In genomic region chr6:137676888-137677287, GRCh38 we compare ENCODE assay signal across 18 cellular contexts.
DNase-seq lines count a peak whose midpoint lies in the region; ATAC-seq and TF ChIP-seq lines count a peak whose summit lies in the region.
"Had no signal": no experiment of that assay in that cellular context is flagged by ENCODE, and none has a peak within 500 bp of the region (broad histone marks: within the 10 kb centered on the region; RNA-seq: fewer than 3 reads in every experiment).

No MANE protein-coding gene starts in this region.

- H3K79me2 ChIP-seq in DND-41 (ENCODE audit: insufficient read depth, low read length), result no peaks in the 10 kb centered on the region

- TF ChIP-seq POLR2A in heart left ventricle (IDR thresholded peaks at IDR 0.05), result no peak

- H3K4me2 ChIP-seq in DND-41 (ENCODE audit: insufficient read depth, low read length), result no peak overlapping the region

- peaks cover 24% of the 10 kb centered on the region for H3K4me1 ChIP-seq in DND-41 (ENCODE audit: insufficient read depth, low read length)
- H3K4me1 ChIP-seq in heart left ventricle, result peaks cover 0 to 14% (median 0%) of the 10 kb centered on the region in 12 donors

- H3K4me3 ChIP-seq in DND-41 (ENCODE audit: low read depth in 1 of 2, low read length in 2 of 2) (no peak overlapping the region), heart left ventricle (no peak overlapping the region)
- H3K4me3 ChIP-seq: SJSA1 had no signal

- WGBS in heart left ventricle, 4 donors, result 86 to 93% (median 91%) methylated on average over 2 of the region's 2 CpGs

- peaks cover 27% of the 10 kb centered on the region for H3K4me1 Mint-ChIP-seq in T-helper 17 cell
- H3K4me1 Mint-ChIP-seq: brain had no signal

- H4K20me1 ChIP-seq in DND-41 (ENCODE audit: insufficient read depth, low read length), result no peaks in the 10 kb centered on the region

- no peaks in the 10 kb centered on the region for H3K9me3 ChIP-seq in DND-41 (ENCODE audit: insufficient read depth, low read length, severe bottlenecking)
- H3K9me3 ChIP-seq in T-helper 17 cell (ENCODE audit: control insufficient read depth, low read length, poor library complexity, severe bottlenecking), result no peaks in the 10 kb centered on the region
- no peaks in the 10 kb centered on the region for H3K9me3 ChIP-seq in heart left ventricle
- H3K9me3 ChIP-seq: SJSA1 had no signal

- H3K9ac ChIP-seq in DND-41 (ENCODE audit: low read depth, low read length), result no peak overlapping the region

- DNase-seq in DND-41 (no peak), T-helper 17 cell (no peak), heart left ventricle (no peak), midbrain (lab: John Stamatoyannopoulos, UW) (no peak), NCI-H524 (lab: John Stamatoyannopoulos, UW) (no peak)
- DNase-seq: AML-193; effector memory CD4-positive, alpha-beta T cell; foreskin fibroblast; HCEC 1CT; NCI-H2107; stimulated activated CD4-positive, alpha-beta T cell treated with anti-CD3 and anti-CD28 coated beads, Interleukin-4, amount 100 ng/mL, for 1 hour had no signal

- peak overlapping the region; percentile 2 for H3K4me3 Mint-ChIP-seq in T-helper 17 cell
- H3K4me3 Mint-ChIP-seq: brain, memory B cell had no signal

- peak overlapping the region; percentile 68 for H3K27ac Mint-ChIP-seq in T-helper 17 cell
- H3K27ac Mint-ChIP-seq: brain, memory B cell had no signal

- H3K27ac ChIP-seq in DND-41 (ENCODE audit: low read length) (peak overlapping the region; percentile 34), heart left ventricle (no peak overlapping the region)
- H3K27ac ChIP-seq: SJSA1 had no signal

- intact Hi-C loops in heart left ventricle (cut with DNase I), result no loop called here

- H3K36me3 ChIP-seq in DND-41 (ENCODE audit: insufficient read depth, low read length) (no peaks in the 10 kb centered on the region), heart left ventricle (no peaks in the 10 kb centered on the region)
- H3K36me3 ChIP-seq: SJSA1 had no signal

- no peak for TF ChIP-seq CTCF in DND-41 (IDR thresholded peaks at IDR 0.05; ENCODE audit: borderline replicate concordance, extremely low read depth, low read length, poor library complexity, severe bottlenecking)
- TF ChIP-seq CTCF in heart left ventricle (IDR thresholded peaks at IDR 0.05), result no peak

- H2AFZ ChIP-seq in DND-41 (ENCODE audit: low read depth, low read length), result no peak overlapping the region

- H3K27me3 Mint-ChIP-seq in T-helper 17 cell, result peaks cover 16% of the 10 kb centered on the region

- peak; percentile 69 for ATAC-seq in DND-41 (ENCODE audit: insufficient read depth, low read depth)
- ATAC-seq in GM18870 (IDR thresholded peaks at IDR 0.05; ENCODE audit: unreplicated experiment), result peak; percentile 66
- ATAC-seq in HG02852 (IDR thresholded peaks at IDR 0.05; ENCODE audit: unreplicated experiment), result peak; percentile 70
- ATAC-seq in T-helper 17 cell, result peak; percentile 73
- no peak for ATAC-seq in GM21526 (IDR thresholded peaks at IDR 0.05; ENCODE audit: low FRiP score, unreplicated experiment)
- no peak for ATAC-seq in heart left ventricle
- ATAC-seq: sciatic nerve had no signal

- H3K36me3 Mint-ChIP-seq in T-helper 17 cell (ENCODE audit: low read depth), result peaks cover 2% of the 10 kb centered on the region
- H3K36me3 Mint-ChIP-seq: brain, memory B cell had no signal

- H3K27me3 ChIP-seq in DND-41 (ENCODE audit: insufficient read depth, low read length, poor library complexity) (no peaks in the 10 kb centered on the region), heart left ventricle (no peaks in the 10 kb centered on the region)

Comparison
In these comparisons a context has a peak if more than half of its experiments do, and no peak if none do; other contexts are left out.
1. ATAC-seq: peak in DND-41 (single experiment), GM18870 (single experiment), HG02852 (single experiment) and T-helper 17 cell (single experiment); none in GM21526 (single experiment) and heart left ventricle (0 of 4).